In genomic region chr10:35731828-35732227, GRCh38 we compare ENCODE assay signal across 33 cellular contexts.
"Had no signal": no experiment of that assay in that cellular context is flagged by ENCODE, and none has a peak within 500 bp of the region (broad histone marks: within the 10 kb centered on the region; RNA-seq: fewer than 3 reads in every experiment).

No MANE protein-coding gene starts in this region.

- DNase-seq: activated B cell treated with CpG ODN at 0.5 μM for 24 hours; activated CD4-positive, alpha-beta memory T cell treated with anti-CD3 and anti-CD28 coated beads for 36 hours; activated CD4-positive, alpha-beta T cell treated with anti-CD3 and anti-CD28 coated beads for 4 hours; activated CD4-positive, alpha-beta T cell treated with anti-CD3 and anti-CD28 coated beads, Interleukin-2, amount 10 ng/mL, durations not matched to agents 24 days and 14 days; activated CD4-positive, alpha-beta T cell treated with anti-CD3 and anti-CD28 coated beads, Interleukin-2, amount 50 U/mL, for 1 hour; activated CD4-positive, alpha-beta T cell treated with anti-CD3 and anti-CD28 coated beads, Interleukin-2, amount 50 U/mL, for 4 hours; activated CD4-positive, CD25-positive, alpha-beta regulatory T cell treated with anti-CD3 and anti-CD28 coated beads, Interleukin-2, amount 50 U/mL, for 72 hours; activated CD8-positive, alpha-beta memory T cell treated with anti-CD3 and anti-CD28 coated beads, Interleukin-2, amount 50 U/mL, for 4 hours; activated CD8-positive, alpha-beta T cell treated with anti-CD3 and anti-CD28 coated beads for 36 hours; activated effector memory CD4-positive, alpha-beta T cell treated with anti-CD3 and anti-CD28 coated beads, Interleukin-2, amount 50 U/mL, for 16 hours; activated gamma-delta T cell treated with Interleukin-2 at 50 U/mL for 16 hours; activated naive CD4-positive, alpha-beta T cell; activated naive CD4-positive, alpha-beta T cell treated with anti-CD3 and anti-CD28 coated beads for 36 hours; activated naive CD4-positive, alpha-beta T cell treated with anti-CD3 and anti-CD28 coated beads, Interleukin-2, amount 50 U/mL, for 16 hours; activated naive CD8-positive, alpha-beta T cell treated with anti-CD3 and anti-CD28 coated beads for 36 hours; activated T-cell treated with anti-CD3 and anti-CD28 coated beads for 4 hours; activated T-cell treated with anti-CD3 and anti-CD28 coated beads, Interleukin-2, amount 50 U/mL, for 1 hour; activated T-cell treated with anti-CD3 and anti-CD28 coated beads, Interleukin-2, amount 50 U/mL, for 4 hours; activated T-cell treated with anti-CD3 and anti-CD28 coated beads, Interleukin-2, amount 50 U/mL, for 72 hours; adrenal gland; amniotic stem cell; aorta; body of pancreas; brain microvascular endothelial cell; central memory CD4-positive, alpha-beta T cell; T-helper 9 cell had no signal

- FAIRE-seq: astrocyte, colon, TTC549 had no signal

- H3K4me3 ChIP-seq: adrenal gland, body of pancreas, breast epithelium had no signal

- H3K36me3 ChIP-seq: adrenal gland, brain microvascular endothelial cell, breast epithelium had no signal

- H3K9me3 ChIP-seq: adrenal gland, body of pancreas, breast epithelium had no signal

- ATAC-seq: activated CD8-positive, alpha-beta T cell treated with anti-CD3 and anti-CD28 coated beads for 36 hours; activated naive CD4-positive, alpha-beta T cell treated with anti-CD3 and anti-CD28 coated beads, Interleukin-2, amount 50 U/mL, for 72 hours; activated T-cell treated with anti-CD3 and anti-CD28 coated beads, Interleukin-2, amount 50 U/mL, for 4 hours; activated T-cell treated with anti-CD3 and anti-CD28 coated beads, Interleukin-2, amount 50 U/mL, for 72 hours; activated T-helper 17 cell treated with anti-CD3 and anti-CD28 coated beads, Interleukin-2, amount 50 U/mL, for 72 hours; body of pancreas had no signal

- H3K27me3 ChIP-seq: adrenal gland, body of pancreas, brain microvascular endothelial cell, breast epithelium had no signal

- H3K27ac ChIP-seq: adrenal gland, body of pancreas, brain microvascular endothelial cell, breast epithelium, VCaP had no signal

- H3K4me1 ChIP-seq: adrenal gland, body of pancreas, breast epithelium had no signal
